Comparison of ENCODE assay signal across 17 cellular contexts in the genomic region with DNA sequence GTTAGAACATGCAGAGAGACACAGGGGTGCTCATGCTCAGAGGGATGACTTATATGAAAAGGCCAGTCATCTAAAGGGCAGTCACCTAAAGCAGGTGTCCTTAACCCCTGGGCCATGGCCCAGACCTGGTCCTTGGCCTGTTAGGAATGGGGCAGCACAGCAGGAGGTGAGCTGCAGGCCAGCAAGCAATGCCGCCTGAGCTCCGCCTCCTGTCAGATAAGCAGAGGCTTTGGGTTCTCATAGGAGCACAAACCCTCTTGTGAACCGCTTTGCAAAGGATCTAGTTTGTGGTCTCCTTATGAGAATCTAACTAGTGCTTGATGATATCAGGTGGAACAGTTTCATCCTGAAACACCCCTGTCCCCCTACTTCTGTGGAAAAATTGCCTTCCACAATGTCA. TPM values are rescaled to one million over a fixed set of nuclear protein-coding genes. Genes with fewer than 3 reads are reported as not detected.
A peak's percentile ranks its signal among the peaks of the same experiment; 100 is the strongest.
DNase-seq lines count a peak whose midpoint lies in the region; ATAC-seq and TF ChIP-seq lines count a peak whose summit lies in the region.
"Had no signal": no experiment of that assay in that cellular context is flagged by ENCODE, and none has a peak within 500 bp of the region (broad histone marks: within the 10 kb centered on the region; RNA-seq: fewer than 3 reads in every experiment).

No MANE protein-coding gene starts in this region.

- no peaks in the 10 kb centered on the region for H3K27me3 Mint-ChIP-seq in endodermal cell (ENCODE audit: insufficient read depth)

- CTCF ChIA-PET in HCT116 (lab: Charles Lee) (no interaction called here), HEK293T (lab: Yijun Ruan, JAX) (no interaction called here)

- H3K9me2 ChIP-seq in HCT116 (ENCODE audit: insufficient read depth), result no peaks in the 10 kb centered on the region; the same call in 1 of the 2 replicates

- peak; percentile 32; the same call in 1 of the 2 replicates for ATAC-seq in HCT116
- ATAC-seq in HG03342 (IDR thresholded peaks at IDR 0.05; ENCODE audit: unreplicated experiment), result no peak
- no peak for ATAC-seq in HG03442 (IDR thresholded peaks at IDR 0.05; ENCODE audit: unreplicated experiment)
- ATAC-seq: GM12878 had no signal

- RAD21 ChIA-PET in HCT116 (lab: Charles Lee; ENCODE audit: low non-redundant PET in 1 of 2, low total read pairs in 2 of 2, uncharacterized antibody in 2 of 2, unreplicated experiment in 2 of 2), result no interaction called here

- H3K4me2 ChIP-seq in HCT116 (ENCODE audit: low read length), result no peak overlapping the region
- H3K4me2 ChIP-seq: BLaER1 had no signal

- BruUV-seq in HCT116 (replicated peaks; lab: Mats Ljungman, UMichigan), result no TSS peak

- H3K4me1 ChIP-seq in HCT116 (ENCODE audit: control insufficient read depth in 1 of 2, insufficient read depth in 2 of 2, low read length in 2 of 2) (no peaks in the 10 kb centered on the region), endodermal cell (ENCODE audit: control insufficient read depth, insufficient read depth, low read length) (no peaks in the 10 kb centered on the region)
- H3K4me1 ChIP-seq: BLaER1, Caco-2 had no signal

- TF ChIP-seq RAD21 in HCT116 (IDR thresholded peaks at IDR 0.05; ENCODE audit: low read depth), result no peak

- no peaks in the 10 kb centered on the region for H3K4me1 Mint-ChIP-seq in endodermal cell
- H3K4me1 Mint-ChIP-seq: CD8-positive, alpha-beta memory T cell had no signal

- H3K27ac ChIP-seq in HCT116 (ENCODE audit: low read depth, low read length) (no peak overlapping the region), endodermal cell (ENCODE audit: low read depth, low read length) (no peak overlapping the region)
- H3K27ac ChIP-seq: BLaER1, HL-60 had no signal

- H3K36me3 Mint-ChIP-seq in endodermal cell (ENCODE audit: low read depth), result peaks cover 2% of the 10 kb centered on the region
- H3K36me3 Mint-ChIP-seq: CD8-positive, alpha-beta memory T cell had no signal

- H3K36me3 ChIP-seq in HCT116 (ENCODE audit: control insufficient read depth in 1 of 2, insufficient read depth in 2 of 2, low read length in 2 of 2) (no peaks in the 10 kb centered on the region), endodermal cell (ENCODE audit: control insufficient read depth, insufficient read depth, low read length) (no peaks in the 10 kb centered on the region)
- H3K36me3 ChIP-seq: BLaER1 had no signal

- TF ChIP-seq CTCF in HCT116 (IDR thresholded peaks at IDR 0.05 in 2 of 3, conservative IDR thresholded peaks at IDR 0.05 in 1 of 3; ENCODE audit: borderline replicate concordance in 1 of 3, insufficient read depth in 1 of 3, low read depth in 2 of 3, low read length in 2 of 3), result no peak
- no peak for TF ChIP-seq CTCF in endodermal cell (conservative IDR thresholded peaks at IDR 0.05)

- H3K9me3 ChIP-seq in HCT116 (ENCODE audit: control insufficient read depth in 1 of 2, insufficient read depth in 1 of 2, low read depth in 1 of 2, low read length in 2 of 2) (no peaks in the 10 kb centered on the region), endodermal cell (ENCODE audit: control insufficient read depth, low read length) (no peaks in the 10 kb centered on the region)
- H3K9me3 ChIP-seq: BLaER1, Caco-2 had no signal

- intact Hi-C loops in HCT116 (cut with micrococcal nuclease), result no loop called here

- H3K4me3 ChIP-seq in HCT116 (replicated peaks in 1 of 2; ENCODE audit: low read depth in 1 of 2, low read length in 2 of 2), result no peak overlapping the region
- H3K4me3 ChIP-seq in endodermal cell (ENCODE audit: low read length), result no peak overlapping the region
- H3K4me3 ChIP-seq: BLaER1, GM12878 had no signal

- 67 to 89% methylated on average over 1 to 3 of the region's 3 CpGs for WGBS in endodermal cell (ENCODE audit: insufficient coverage in 1 of 2, insufficient read length in 1 of 2), 2 experiments

- POLR2A ChIA-PET in HCT116 (lab: Charles Lee), result no interaction called here
- POLR2A ChIA-PET in HEK293T (lab: Yijun Ruan, JAX), result no interaction called here

- peak; percentile 56 for DNase-seq in ELF-1 (ENCODE audit: low read depth, low spot score)
- no peak for DNase-seq in HCT116 (ENCODE audit: low read depth, low spot score)
- DNase-seq in endodermal cell, result peak; percentile 80
- peak; percentile 16 for DNase-seq in iPS-NIHi7 (ENCODE audit: extremely low spot score)
- no peak for DNase-seq in stimulated activated CD4-positive, alpha-beta T cell treated with anti-CD3 and anti-CD28 coated beads, Interleukin-4, amount 100 ng/mL, for 1 hour
- no peak for DNase-seq in HEK293T (ENCODE audit: extremely low spot score)
- DNase-seq: 8988T; AML-193; Caco-2; CD8-positive, alpha-beta memory T cell; KBM-7 had no signal

- no peak overlapping the region for H2AFZ ChIP-seq in HCT116 (ENCODE audit: low read depth, low read length, poor library complexity, severe bottlenecking)

- H3K79me2 ChIP-seq in HCT116 (ENCODE audit: insufficient read depth, low read length), result no peaks in the 10 kb centered on the region

- H3K9ac ChIP-seq in HCT116 (ENCODE audit: low read length), result no peak overlapping the region
- no peak overlapping the region for H3K9ac ChIP-seq in endodermal cell (ENCODE audit: extremely low read depth, low read length, poor library complexity, severe bottlenecking)
- H3K9ac ChIP-seq: BLaER1 had no signal

- H3K27me3 ChIP-seq in HCT116 (ENCODE audit: insufficient read depth, low read length) (no peaks in the 10 kb centered on the region), endodermal cell (ENCODE audit: control insufficient read depth, insufficient read depth, low read length, poor library complexity, severe bottlenecking) (no peaks in the 10 kb centered on the region)
- H3K27me3 ChIP-seq: BLaER1 had no signal

- no peak overlapping the region for H3K27ac Mint-ChIP-seq in endodermal cell
- H3K27ac Mint-ChIP-seq: CD8-positive, alpha-beta memory T cell had no signal

- H3K9me3 Mint-ChIP-seq in endodermal cell, result peaks cover 2% of the 10 kb centered on the region

- no peaks in the 10 kb centered on the region for H4K20me1 ChIP-seq in HCT116 (ENCODE audit: insufficient read depth)
- H4K20me1 ChIP-seq: BLaER1 had no signal

- TF ChIP-seq POLR2A in HCT116 (IDR thresholded peaks at IDR 0.05; ENCODE audit: borderline replicate concordance, extremely low read depth, insufficient read depth, insufficient read length), result no peak

- H3K4me3 Mint-ChIP-seq in endodermal cell, result no peak overlapping the region
- H3K4me3 Mint-ChIP-seq: CD8-positive, alpha-beta memory T cell had no signal

TF ChIP-seq in HCT116, 20 proteins besides CTCF, POLR2A, EP300 and RAD21 (continues in another document):
- TF ChIP-seq SRF (IDR thresholded peaks at IDR 0.05; ENCODE audit: low read depth) (no peak), POLR2AphosphoS5 (IDR thresholded peaks at IDR 0.05; ENCODE audit: low read depth, low read length) (no peak), CEBPB (IDR thresholded peaks at IDR 0.05; ENCODE audit: low read depth) (no peak)
- TF ChIP-seq, protein P1, sequence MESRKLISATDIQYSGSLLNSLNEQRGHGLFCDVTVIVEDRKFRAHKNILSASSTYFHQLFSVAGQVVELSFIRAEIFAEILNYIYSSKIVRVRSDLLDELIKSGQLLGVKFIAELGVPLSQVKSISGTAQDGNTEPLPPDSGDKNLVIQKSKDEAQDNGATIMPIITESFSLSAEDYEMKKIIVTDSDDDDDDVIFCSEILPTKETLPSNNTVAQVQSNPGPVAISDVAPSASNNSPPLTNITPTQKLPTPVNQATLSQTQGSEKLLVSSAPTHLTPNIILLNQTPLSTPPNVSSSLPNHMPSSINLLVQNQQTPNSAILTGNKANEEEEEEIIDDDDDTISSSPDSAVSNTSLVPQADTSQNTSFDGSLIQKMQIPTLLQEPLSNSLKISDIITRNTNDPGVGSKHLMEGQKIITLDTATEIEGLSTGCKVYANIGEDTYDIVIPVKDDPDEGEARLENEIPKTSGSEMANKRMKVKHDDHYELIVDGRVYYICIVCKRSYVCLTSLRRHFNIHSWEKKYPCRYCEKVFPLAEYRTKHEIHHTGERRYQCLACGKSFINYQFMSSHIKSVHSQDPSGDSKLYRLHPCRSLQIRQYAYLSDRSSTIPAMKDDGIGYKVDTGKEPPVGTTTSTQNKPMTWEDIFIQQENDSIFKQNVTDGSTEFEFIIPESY (IDR thresholded peaks at IDR 0.05; ENCODE audit: extremely low read depth, insufficient replicate concordance, low read length), result no peak
- TF ChIP-seq, protein P2, sequence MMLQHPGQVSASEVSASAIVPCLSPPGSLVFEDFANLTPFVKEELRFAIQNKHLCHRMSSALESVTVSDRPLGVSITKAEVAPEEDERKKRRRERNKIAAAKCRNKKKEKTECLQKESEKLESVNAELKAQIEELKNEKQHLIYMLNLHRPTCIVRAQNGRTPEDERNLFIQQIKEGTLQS (IDR thresholded peaks at IDR 0.05), result no peak

TF ChIP-seq in HEK293T, 16 proteins besides CTCF, POLR2A, EP300 and RAD21 (continues in another document):
- TF ChIP-seq TARDBP (IDR thresholded peaks at IDR 0.05) (no peak), SP1 (IDR thresholded peaks at IDR 0.05) (no peak), BHLHE40 (IDR thresholded peaks at IDR 0.05; ENCODE audit: borderline replicate concordance) (no peak), FOXA1 (IDR thresholded peaks at IDR 0.05) (no peak), LEF1 (IDR thresholded peaks at IDR 0.05; ENCODE audit: borderline replicate concordance) (no peak), FOXM1 (IDR thresholded peaks at IDR 0.05; ENCODE audit: borderline replicate concordance) (no peak), FOXK2 (IDR thresholded peaks at IDR 0.05) (no peak), ARNT (IDR thresholded peaks at IDR 0.05) (no peak), CTBP1 (IDR thresholded peaks at IDR 0.05; ENCODE audit: borderline replicate concordance) (no peak), HDGF (IDR thresholded peaks at IDR 0.05; ENCODE audit: borderline replicate concordance) (no peak), SUZ12 (IDR thresholded peaks at IDR 0.05) (no peak), L3MBTL2 (conservative IDR thresholded peaks at IDR 0.05) (no peak)
- TF ChIP-seq, protein P3, sequence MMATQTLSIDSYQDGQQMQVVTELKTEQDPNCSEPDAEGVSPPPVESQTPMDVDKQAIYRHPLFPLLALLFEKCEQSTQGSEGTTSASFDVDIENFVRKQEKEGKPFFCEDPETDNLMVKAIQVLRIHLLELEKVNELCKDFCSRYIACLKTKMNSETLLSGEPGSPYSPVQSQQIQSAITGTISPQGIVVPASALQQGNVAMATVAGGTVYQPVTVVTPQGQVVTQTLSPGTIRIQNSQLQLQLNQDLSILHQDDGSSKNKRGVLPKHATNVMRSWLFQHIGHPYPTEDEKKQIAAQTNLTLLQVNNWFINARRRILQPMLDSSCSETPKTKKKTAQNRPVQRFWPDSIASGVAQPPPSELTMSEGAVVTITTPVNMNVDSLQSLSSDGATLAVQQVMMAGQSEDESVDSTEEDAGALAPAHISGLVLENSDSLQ (IDR thresholded peaks at IDR 0.05), result no peak

RNA-seq across cellular contexts. Expression of gene ANKRD7, which starts 14.5 kb away (rescaled TPM):
- total RNA-seq in HCT116 (2021; ENCODE audit: unreplicated experiment), result not detected
- polyA plus RNA-seq in HCT116 (2012), result not detected in 2 replicates
- total RNA-seq in endodermal cell, result not detected
- not detected for polyA plus RNA-seq in endodermal cell (2013, experiment 1 of 2)
- not detected for polyA plus RNA-seq in endodermal cell (2013, experiment 2 of 2)
- total RNA-seq: Caco-2, H1 had no signal
- polyA plus RNA-seq: CD8-positive, alpha-beta memory T cell; H1 had no signal

RNA-seq across cellular contexts. Expression of gene LSM8, which starts 55.0 kb away (rescaled TPM):
- total RNA-seq in HCT116 (2021; ENCODE audit: unreplicated experiment), result 29.4 TPM
- polyA plus RNA-seq in HCT116 (2012), result 35.7 and 50.3 TPM in 2 replicates
- 10 to 100 TPM; 47.9 to 61.4 TPM for total RNA-seq in endodermal cell
- polyA plus RNA-seq in endodermal cell (2013, experiment 1 of 2), result 47.6 TPM
- polyA plus RNA-seq in endodermal cell (2013, experiment 2 of 2), result 45.0 TPM

Comparison
In these comparisons a context has a peak if more than half of its experiments do, and no peak if none do; other contexts are left out.
1. DNase-seq: peak in ELF-1 (single experiment), endodermal cell (single experiment) and iPS-NIHi7 (single experiment); none in HCT116 (single experiment), stimulated activated CD4-positive, alpha-beta T cell treated with anti-CD3 and anti-CD28 coated beads, Interleukin-4, amount 100 ng/mL, for 1 hour (single experiment) and HEK293T (single experiment).